Comparison of ENCODE assay signal across 2 cellular contexts in genomic region chr12:125024949-125025563, GRCh38.
TF ChIP-seq lines count a peak whose summit lies in the region.

No MANE protein-coding gene starts in this region.

TF ChIP-seq in HepG2, 621 proteins besides CTCF, POLR2A, EP300 and RAD21:
- TF ChIP-seq TOPORS (CRISPR knock-in tag; IDR thresholded peaks at IDR 0.05) (no peak), ZNF142 (CRISPR knock-in tag; IDR thresholded peaks at IDR 0.05) (no peak), AGO2 (optimal IDR thresholded peaks at IDR 0.05; ENCODE audit: low read depth, low read length) (peak; percentile 43)
TF ChIP-seq in HepG2: peak in this region for 1.

TF ChIP-seq in K562, 482 proteins besides CTCF, POLR2A, EP300 and RAD21:
- TF ChIP-seq HSF4 (CRISPR knock-in tag; IDR thresholded peaks at IDR 0.05; ENCODE audit: borderline replicate concordance) (no peak), RBM22 (IDR thresholded peaks at IDR 0.05; ENCODE audit: low read depth, low read length, poor library complexity, severe bottlenecking) (peak; percentile 42), BRCA1 (IDR thresholded peaks at IDR 0.05) (no peak), BRCA1 (CRISPR knock-in tag; IDR thresholded peaks at IDR 0.05) (no peak), GATA2 (CRISPR knock-in tag; IDR thresholded peaks at IDR 0.05) (no peak), POLR2G (IDR thresholded peaks at IDR 0.05; ENCODE audit: low read depth, low read length) (peak; percentile 60)
